ENCODE assay signal across 8 cellular contexts in the genomic region with DNA sequence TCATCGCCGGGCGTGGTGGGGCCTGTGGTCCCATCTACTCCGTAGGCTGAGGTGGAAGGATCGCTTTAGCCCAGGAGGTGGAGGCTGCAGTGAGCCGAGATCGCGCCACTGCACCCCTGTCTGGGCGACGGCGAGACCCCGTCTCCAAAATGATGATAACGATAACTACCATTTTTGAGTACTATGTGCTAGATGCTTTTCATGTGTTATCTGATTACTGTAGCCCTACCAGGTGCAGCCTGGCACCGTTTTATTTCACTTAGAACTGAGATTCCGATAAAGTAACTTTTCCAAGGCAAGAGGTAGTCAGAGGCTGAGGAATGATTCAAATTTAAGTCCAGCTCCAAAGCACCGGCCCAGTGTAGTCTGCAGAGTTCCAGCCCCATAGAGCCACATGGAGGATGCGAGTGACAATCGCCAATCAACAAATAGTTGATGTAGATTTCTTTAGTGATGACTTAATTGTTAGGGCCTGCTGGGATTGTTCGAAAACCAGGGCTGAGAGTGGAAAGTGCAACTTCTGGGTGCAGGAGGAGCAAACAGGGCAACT. TPM values are rescaled to one million over a fixed set of nuclear protein-coding genes. Genes with fewer than 3 reads are reported as not detected.
DNase-seq lines count a peak whose midpoint lies in the region; ATAC-seq and FAIRE-seq lines count a peak whose summit lies in the region.

No MANE protein-coding gene starts in this region.

- peak overlapping the region; percentile 69 to 86 (median 79) for H3K4me3 ChIP-seq in BLaER1 treated with 17β-estradiol and CSF1 and Interleukin-3, amounts not matched to agents 10 nM and 100 nM
- peak overlapping the region; percentile 84 to 98 for H3K4me3 ChIP-seq in stomach smooth muscle (ENCODE audit: low read length in 2 of 2)

- peak; percentile 1 for ATAC-seq in HG03108 (IDR thresholded peaks at IDR 0.05; ENCODE audit: unreplicated experiment)
- ATAC-seq in activated naive CD8-positive, alpha-beta T cell treated with anti-CD3 and anti-CD28 coated beads, Interleukin-2, amount 10 ng/mL, durations not matched to agents 7 days and 5 days (ENCODE audit: low read depth) = no peak

- DNase-seq in activated naive CD8-positive, alpha-beta T cell treated with anti-CD3 and anti-CD28 coated beads, Interleukin-2, amount 10 ng/mL, durations not matched to agents 7 days and 5 days = no peak
- DNase-seq in immature natural killer cell (no peak), COR-L47 (lab: John Stamatoyannopoulos, UW) (no peak), SW 1271 (lab: John Stamatoyannopoulos, UW) (no peak), frontal cortex (ENCODE audit: low spot score in 2 of 2) (no peak)

- H3K27ac Mint-ChIP-seq in activated naive CD8-positive, alpha-beta T cell treated with anti-CD3 and anti-CD28 coated beads, Interleukin-2, amount 10 ng/mL, durations not matched to agents 7 days and 5 days = peak overlapping the region; percentile 89
- H3K27ac Mint-ChIP-seq in immature natural killer cell = peak overlapping the region; percentile 90 to 99 (median 94)

- H3K4me1 Mint-ChIP-seq in activated naive CD8-positive, alpha-beta T cell treated with anti-CD3 and anti-CD28 coated beads, Interleukin-2, amount 10 ng/mL, durations not matched to agents 7 days and 5 days = peaks cover 21% of the 10 kb centered on the region
- peaks cover 28 to 39% of the 10 kb centered on the region in 2 donors for H3K4me1 Mint-ChIP-seq in immature natural killer cell

- peak overlapping the region; percentile 93 to 98 (median 96) for H3K27ac ChIP-seq in BLaER1 treated with 17β-estradiol and CSF1 and Interleukin-3, amounts not matched to agents 10 nM and 100 nM
- peak overlapping the region; percentile 87 for H3K27ac ChIP-seq in stomach smooth muscle (ENCODE audit: low read length)

- H3K4me3 Mint-ChIP-seq in activated naive CD8-positive, alpha-beta T cell treated with anti-CD3 and anti-CD28 coated beads, Interleukin-2, amount 10 ng/mL, durations not matched to agents 7 days and 5 days = peak overlapping the region; percentile 98
- peak overlapping the region; percentile 84 to 99 (median 98) for H3K4me3 Mint-ChIP-seq in immature natural killer cell

- FAIRE-seq in frontal cortex (lab: Jason Lieb, UNC) = no peak

- H3K36me3 ChIP-seq in BLaER1 treated with 17β-estradiol and CSF1 and Interleukin-3, amounts not matched to agents 10 nM and 100 nM = peaks cover 6 to 31% (median 14%) of the 10 kb centered on the region in 11 experiments; a peak in 20 of 22 replicates
- peaks cover 0 to 4% of the 10 kb centered on the region in 2 donors for H3K36me3 ChIP-seq in stomach smooth muscle (ENCODE audit: control insufficient read depth in 2 of 2, insufficient read depth in 2 of 2, low read length in 2 of 2)

- POLR2A ChIA-PET in activated naive CD8-positive, alpha-beta T cell treated with anti-CD3 and anti-CD28 coated beads, Interleukin-2, amount 10 ng/mL, durations not matched to agents 7 days and 5 days (lab: Charles Lee) = interaction anchor here (0.6 to 4.4 kb wide), 17 partner anchors 11 to 1936 kb away, joined by 3 to 36 read pairs (median 4); partner anchors contain the start of genes C6orf120, FAM120B, PDCD2 and PHF10

- H3K27me3 Mint-ChIP-seq in activated naive CD8-positive, alpha-beta T cell treated with anti-CD3 and anti-CD28 coated beads, Interleukin-2, amount 10 ng/mL, durations not matched to agents 7 days and 5 days = no peaks in the 10 kb centered on the region
- peaks cover 3 to 6% (median 5%) of the 10 kb centered on the region in 3 donors for H3K27me3 Mint-ChIP-seq in immature natural killer cell (ENCODE audit: low read depth in 3 of 3)

- H3K4me2 ChIP-seq in BLaER1 treated with 17β-estradiol and CSF1 and Interleukin-3, amounts not matched to agents 10 nM and 100 nM = peak overlapping the region; percentile 85 to 97 (median 88)

- no peaks in the 10 kb centered on the region for H3K27me3 ChIP-seq in BLaER1 treated with 17β-estradiol and CSF1 and Interleukin-3, amounts not matched to agents 10 nM and 100 nM
- no peaks in the 10 kb centered on the region for H3K27me3 ChIP-seq in stomach smooth muscle (ENCODE audit: control insufficient read depth in 1 of 2, insufficient read depth in 2 of 2, low read length in 2 of 2)

- peaks cover 15% of the 10 kb centered on the region for H3K36me3 Mint-ChIP-seq in activated naive CD8-positive, alpha-beta T cell treated with anti-CD3 and anti-CD28 coated beads, Interleukin-2, amount 10 ng/mL, durations not matched to agents 7 days and 5 days
- peaks cover 5 to 9% (median 6%) of the 10 kb centered on the region in 3 donors for H3K36me3 Mint-ChIP-seq in immature natural killer cell

- peaks cover 2% of the 10 kb centered on the region for H3K9me3 Mint-ChIP-seq in activated naive CD8-positive, alpha-beta T cell treated with anti-CD3 and anti-CD28 coated beads, Interleukin-2, amount 10 ng/mL, durations not matched to agents 7 days and 5 days
- no peaks in the 10 kb centered on the region for H3K9me3 Mint-ChIP-seq in immature natural killer cell

- H3K9ac ChIP-seq in BLaER1 treated with 17β-estradiol and CSF1 and Interleukin-3, amounts not matched to agents 10 nM and 100 nM = peak overlapping the region; percentile 92 to 99 (median 96)
- peak overlapping the region; percentile 94 to 99 for H3K9ac ChIP-seq in stomach smooth muscle (ENCODE audit: low read length in 2 of 2)

- H3K4me1 ChIP-seq in BLaER1 treated with 17β-estradiol and CSF1 and Interleukin-3, amounts not matched to agents 10 nM and 100 nM = peaks cover 17 to 25% (median 22%) of the 10 kb centered on the region in 10 experiments
- H3K4me1 ChIP-seq in stomach smooth muscle (ENCODE audit: control insufficient read depth, insufficient read depth, low read length) = peaks cover 14% of the 10 kb centered on the region

- no peaks in the 10 kb centered on the region for H4K20me1 ChIP-seq in BLaER1 treated with 17β-estradiol and CSF1 and Interleukin-3, amounts not matched to agents 10 nM and 100 nM

- no peaks in the 10 kb centered on the region for H3K9me3 ChIP-seq in BLaER1 treated with 17β-estradiol and CSF1 and Interleukin-3, amounts not matched to agents 10 nM and 100 nM (replicated peaks in 1 of 11)
- H3K9me3 ChIP-seq in stomach smooth muscle (ENCODE audit: control insufficient read depth in 2 of 2, low read length in 2 of 2) = no peaks in the 10 kb centered on the region

RNA-seq across cellular contexts. Expression of gene ERMARD, which starts 0.7 kb away (rescaled TPM):
- total RNA-seq in activated naive CD8-positive, alpha-beta T cell treated with anti-CD3 and anti-CD28 coated beads, Interleukin-2, amount 10 ng/mL, durations not matched to agents 7 days and 5 days = 10 to 100 TPM; 33.9 to 36.4 TPM
- 10 to 100 TPM in 1 of 3 donors, 1 to 10 TPM in 2; 4.2 to 11.6 (median 10.0) TPM for polyA plus RNA-seq in immature natural killer cell
- total RNA-seq in frontal cortex = 23.2 TPM

RNA-seq across cellular contexts. Expression of gene DYNLT2, which starts 0.8 kb away (rescaled TPM):
- total RNA-seq in activated naive CD8-positive, alpha-beta T cell treated with anti-CD3 and anti-CD28 coated beads, Interleukin-2, amount 10 ng/mL, durations not matched to agents 7 days and 5 days = 1 to 10 TPM; 2.3 to 2.9 TPM
- under 1 TPM; 0.21 to 0.68 (median 0.40) TPM for polyA plus RNA-seq in immature natural killer cell
- 2.0 TPM for total RNA-seq in frontal cortex

RNA-seq across cellular contexts. Expression of gene PHF10, which starts 27.8 kb away (rescaled TPM):
- total RNA-seq in activated naive CD8-positive, alpha-beta T cell treated with anti-CD3 and anti-CD28 coated beads, Interleukin-2, amount 10 ng/mL, durations not matched to agents 7 days and 5 days = 10 to 100 TPM; 67.2 to 71.0 TPM
- 10 to 100 TPM in 1 of 3 donors, 1 to 10 TPM in 2; 6.0 to 13.0 (median 7.9) TPM for polyA plus RNA-seq in immature natural killer cell
- 22.4 TPM for total RNA-seq in frontal cortex

RNA-seq across cellular contexts. Expression of gene C6orf120, which starts 50.2 kb away (rescaled TPM):
- 10 to 100 TPM; 22.2 to 22.5 TPM for total RNA-seq in activated naive CD8-positive, alpha-beta T cell treated with anti-CD3 and anti-CD28 coated beads, Interleukin-2, amount 10 ng/mL, durations not matched to agents 7 days and 5 days
- 10 to 100 TPM in 1 of 3 donors, 1 to 10 TPM in 2; 2.2 to 10.1 (median 4.9) TPM for polyA plus RNA-seq in immature natural killer cell
- total RNA-seq in frontal cortex = 26.9 TPM

RNA-seq across cellular contexts. Expression of gene WDR27, which starts 50.3 kb away (rescaled TPM):
- total RNA-seq in activated naive CD8-positive, alpha-beta T cell treated with anti-CD3 and anti-CD28 coated beads, Interleukin-2, amount 10 ng/mL, durations not matched to agents 7 days and 5 days = 10 to 100 TPM; 37.6 to 39.6 TPM
- 1 to 10 TPM; 1.7 to 5.1 (median 4.0) TPM for polyA plus RNA-seq in immature natural killer cell
- 18.3 TPM for total RNA-seq in frontal cortex
